1 cellular context compared by ENCODE assay signal in genomic region chr19:36378625-36379509, GRCh38.
TF ChIP-seq lines count a peak whose summit lies in the region.

Gene ZFP14, minus strand, starts transcription at chr19:36379201. Its CDS starts 11,309 bp downstream, at chr19:36367892.

TF ChIP-seq in IMR-90, 13 proteins besides CTCF, POLR2A, EP300 and RAD21 (continued from another document):
- TF ChIP-seq MXI1 (IDR thresholded peaks at IDR 0.05; ENCODE audit: borderline replicate concordance, low read depth, low read length) (0 out of 2 replicates have a peak, but pooled peaks have one; percentile 11), MAFK (IDR thresholded peaks at IDR 0.05; ENCODE audit: low read depth, low read length) (no peak), RFX5 (IDR thresholded peaks at IDR 0.05; ENCODE audit: low read depth, low read length) (no peak), FOS (IDR thresholded peaks at IDR 0.05; ENCODE audit: low read depth, low read length) (no peak), SMC3 (IDR thresholded peaks at IDR 0.05; ENCODE audit: low read depth, low read length) (peak; percentile 23; the same call in 1 of the 2 replicates), NFE2L2 (IDR thresholded peaks at IDR 0.05; ENCODE audit: low read depth, low read length) (no peak), RCOR1 (IDR thresholded peaks at IDR 0.05; ENCODE audit: insufficient replicate concordance, low read length) (no peak), USF2 (IDR thresholded peaks at IDR 0.05; ENCODE audit: low read depth, low read length) (no peak), MAZ (IDR thresholded peaks at IDR 0.05; ENCODE audit: borderline replicate concordance, low read depth, low read length) (no peak; the same call in 1 of the 2 replicates), BHLHE40 (IDR thresholded peaks at IDR 0.05; ENCODE audit: low read depth, low read length) (peak; percentile 89), CEBPB (IDR thresholded peaks at IDR 0.05; ENCODE audit: low read depth, low read length) (no peak)
- TF ChIP-seq, protein P1, sequence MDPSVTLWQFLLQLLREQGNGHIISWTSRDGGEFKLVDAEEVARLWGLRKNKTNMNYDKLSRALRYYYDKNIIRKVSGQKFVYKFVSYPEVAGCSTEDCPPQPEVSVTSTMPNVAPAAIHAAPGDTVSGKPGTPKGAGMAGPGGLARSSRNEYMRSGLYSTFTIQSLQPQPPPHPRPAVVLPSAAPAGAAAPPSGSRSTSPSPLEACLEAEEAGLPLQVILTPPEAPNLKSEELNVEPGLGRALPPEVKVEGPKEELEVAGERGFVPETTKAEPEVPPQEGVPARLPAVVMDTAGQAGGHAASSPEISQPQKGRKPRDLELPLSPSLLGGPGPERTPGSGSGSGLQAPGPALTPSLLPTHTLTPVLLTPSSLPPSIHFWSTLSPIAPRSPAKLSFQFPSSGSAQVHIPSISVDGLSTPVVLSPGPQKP (IDR thresholded peaks at IDR 0.05; ENCODE audit: borderline replicate concordance, low read depth, low read length), result no peak
TF ChIP-seq in IMR-90: peak in this region for 4.
